ENCODE assay signal across 16 cellular contexts in genomic region chr14:97975960-97976359, GRCh38.
DNase-seq lines count a peak whose midpoint lies in the region; ATAC-seq, FAIRE-seq and TF ChIP-seq lines count a peak whose summit lies in the region.
"Had no signal": no experiment of that assay in that cellular context is flagged by ENCODE, and none has a peak within 500 bp of the region (broad histone marks: within the 10 kb centered on the region; RNA-seq: fewer than 3 reads in every experiment).

No MANE protein-coding gene starts in this region.

- TF ChIP-seq CTCF in brain (conservative IDR thresholded peaks at IDR 0.05), result no peak

- no peak for DNase-seq in activated T-cell treated with anti-CD3 and anti-CD28 coated beads, Interleukin-2, amount 50 U/mL, for 24 hours
- no peak for DNase-seq in activated T-cell treated with anti-CD3 and anti-CD28 coated beads, Interleukin-2, amount 50 U/mL, for 48 hours
- no peak for DNase-seq in activated CD4-positive, alpha-beta T cell treated with anti-CD3 and anti-CD28 coated beads, Interleukin-2, amount 10 ng/mL, durations not matched to agents 7 days and 5 days
- DNase-seq in stimulated activated naive CD8-positive, alpha-beta T cell treated with anti-CD3 and anti-CD28 coated beads, Interleukin-15, amount 100 ng/mL, for 72 hours, result no peak
- DNase-seq in RCC 7860 (ENCODE audit: low spot score) (no peak), GDM1 (lab: John Stamatoyannopoulos, UW) (no peak)
- DNase-seq: dorsolateral prefrontal cortex, lower lobe of right lung, NCI-H187 treated with DMSO at 0.1 percent for 48 hours, NCI-H524, PC-9 had no signal

- H3K36me3 Mint-ChIP-seq in activated T-cell treated with anti-CD3 and anti-CD28 coated beads, Interleukin-2, amount 50 U/mL, for 24 hours (ENCODE audit: low read depth), result peaks cover 49% of the 10 kb centered on the region
- peaks cover 42% of the 10 kb centered on the region for H3K36me3 Mint-ChIP-seq in activated CD4-positive, alpha-beta T cell treated with anti-CD3 and anti-CD28 coated beads, Interleukin-2, amount 10 ng/mL, durations not matched to agents 7 days and 5 days (ENCODE audit: low read depth)
- H3K36me3 Mint-ChIP-seq in brain, result no peaks in the 10 kb centered on the region

- no peaks in the 10 kb centered on the region for H3K9me3 Mint-ChIP-seq in activated T-cell treated with anti-CD3 and anti-CD28 coated beads, Interleukin-2, amount 50 U/mL, for 24 hours
- peaks cover 22% of the 10 kb centered on the region for H3K9me3 Mint-ChIP-seq in activated CD4-positive, alpha-beta T cell treated with anti-CD3 and anti-CD28 coated beads, Interleukin-2, amount 10 ng/mL, durations not matched to agents 7 days and 5 days
- H3K9me3 Mint-ChIP-seq in brain, result peaks cover 0 to 5% (median 0%) of the 10 kb centered on the region in 5 experiments
- H3K9me3 Mint-ChIP-seq in stimulated activated naive CD8-positive, alpha-beta T cell treated with anti-CD3 and anti-CD28 coated beads, Interleukin-15, amount 100 ng/mL, for 72 hours, result peaks cover 6 to 8% of the 10 kb centered on the region in 2 donors
- H3K9me3 Mint-ChIP-seq: neural crest cell had no signal

- POLR2A ChIA-PET in activated CD4-positive, alpha-beta T cell treated with anti-CD3 and anti-CD28 coated beads, Interleukin-2, amount 10 ng/mL, durations not matched to agents 7 days and 5 days (lab: Charles Lee), result interaction anchor here (0.6 kb wide), 1 partner anchor 124 kb away, joined by 4 read pairs; no protein-coding TSS in a partner anchor

- no peaks in the 10 kb centered on the region for H3K27me3 Mint-ChIP-seq in activated T-cell treated with anti-CD3 and anti-CD28 coated beads, Interleukin-2, amount 50 U/mL, for 24 hours
- no peaks in the 10 kb centered on the region for H3K27me3 Mint-ChIP-seq in activated CD4-positive, alpha-beta T cell treated with anti-CD3 and anti-CD28 coated beads, Interleukin-2, amount 10 ng/mL, durations not matched to agents 7 days and 5 days
- H3K27me3 Mint-ChIP-seq in brain, result no peaks in the 10 kb centered on the region
- no peaks in the 10 kb centered on the region for H3K27me3 Mint-ChIP-seq in stimulated activated naive CD8-positive, alpha-beta T cell treated with anti-CD3 and anti-CD28 coated beads, Interleukin-15, amount 100 ng/mL, for 72 hours

- H3K4me3 Mint-ChIP-seq in activated T-cell treated with anti-CD3 and anti-CD28 coated beads, Interleukin-2, amount 50 U/mL, for 24 hours, result peak overlapping the region; percentile 91
- peak overlapping the region; percentile 88 for H3K4me3 Mint-ChIP-seq in activated CD4-positive, alpha-beta T cell treated with anti-CD3 and anti-CD28 coated beads, Interleukin-2, amount 10 ng/mL, durations not matched to agents 7 days and 5 days
- peak overlapping the region; percentile 0 to 66 (median 19) for H3K4me3 Mint-ChIP-seq in brain
- peak overlapping the region; percentile 73 to 90 for H3K4me3 Mint-ChIP-seq in stimulated activated naive CD8-positive, alpha-beta T cell treated with anti-CD3 and anti-CD28 coated beads, Interleukin-15, amount 100 ng/mL, for 72 hours
- H3K4me3 Mint-ChIP-seq: neural crest cell had no signal

- CTCF ChIA-PET in activated CD4-positive, alpha-beta T cell treated with anti-CD3 and anti-CD28 coated beads, Interleukin-2, amount 10 ng/mL, durations not matched to agents 7 days and 5 days (lab: Charles Lee), result interaction anchor here (1.0 kb wide), 1 partner anchor 19 kb away, joined by 3 read pairs; no protein-coding TSS in a partner anchor

- peak overlapping the region; percentile 95 for H3K27ac Mint-ChIP-seq in activated T-cell treated with anti-CD3 and anti-CD28 coated beads, Interleukin-2, amount 50 U/mL, for 24 hours
- H3K27ac Mint-ChIP-seq in activated CD4-positive, alpha-beta T cell treated with anti-CD3 and anti-CD28 coated beads, Interleukin-2, amount 10 ng/mL, durations not matched to agents 7 days and 5 days, result peak overlapping the region; percentile 97
- peak overlapping the region; percentile 30 to 97 (median 90) for H3K27ac Mint-ChIP-seq in brain
- peak overlapping the region; percentile 95 to 98 for H3K27ac Mint-ChIP-seq in stimulated activated naive CD8-positive, alpha-beta T cell treated with anti-CD3 and anti-CD28 coated beads, Interleukin-15, amount 100 ng/mL, for 72 hours

- peaks cover 87% of the 10 kb centered on the region for H3K4me1 Mint-ChIP-seq in activated T-cell treated with anti-CD3 and anti-CD28 coated beads, Interleukin-2, amount 50 U/mL, for 24 hours (ENCODE audit: low read depth)
- H3K4me1 Mint-ChIP-seq in activated CD4-positive, alpha-beta T cell treated with anti-CD3 and anti-CD28 coated beads, Interleukin-2, amount 10 ng/mL, durations not matched to agents 7 days and 5 days, result peaks cover 63% of the 10 kb centered on the region
- H3K4me1 Mint-ChIP-seq in brain, result peaks cover 56% of the 10 kb centered on the region
- peaks cover 77% of the 10 kb centered on the region for H3K4me1 Mint-ChIP-seq in stimulated activated naive CD8-positive, alpha-beta T cell treated with anti-CD3 and anti-CD28 coated beads, Interleukin-15, amount 100 ng/mL, for 72 hours

- FAIRE-seq in RCC 7860 (lab: Jason Lieb, UNC), result no peak

- no peak for ATAC-seq in stimulated activated naive CD8-positive, alpha-beta T cell treated with anti-CD3 and anti-CD28 coated beads, Interleukin-15, amount 100 ng/mL, for 72 hours
- ATAC-seq in GM19395 (IDR thresholded peaks at IDR 0.05; ENCODE audit: unreplicated experiment), result no peak
- ATAC-seq: HCT116, lower lobe of right lung, right cardiac atrium had no signal

Comparison
In these comparisons a context has a peak if more than half of its experiments do, and no peak if none do; other contexts are left out.
1. H3K4me3 Mint-ChIP-seq: peak in every context shown above with its lines; median percentile 91 in activated T-cell treated with anti-CD3 and anti-CD28 coated beads, Interleukin-2, amount 50 U/mL, for 24 hours; 88 in activated CD4-positive, alpha-beta T cell treated with anti-CD3 and anti-CD28 coated beads, Interleukin-2, amount 10 ng/mL, durations not matched to agents 7 days and 5 days; 82 in stimulated activated naive CD8-positive, alpha-beta T cell treated with anti-CD3 and anti-CD28 coated beads, Interleukin-15, amount 100 ng/mL, for 72 hours; 19 in brain.